In the genomic region with DNA sequence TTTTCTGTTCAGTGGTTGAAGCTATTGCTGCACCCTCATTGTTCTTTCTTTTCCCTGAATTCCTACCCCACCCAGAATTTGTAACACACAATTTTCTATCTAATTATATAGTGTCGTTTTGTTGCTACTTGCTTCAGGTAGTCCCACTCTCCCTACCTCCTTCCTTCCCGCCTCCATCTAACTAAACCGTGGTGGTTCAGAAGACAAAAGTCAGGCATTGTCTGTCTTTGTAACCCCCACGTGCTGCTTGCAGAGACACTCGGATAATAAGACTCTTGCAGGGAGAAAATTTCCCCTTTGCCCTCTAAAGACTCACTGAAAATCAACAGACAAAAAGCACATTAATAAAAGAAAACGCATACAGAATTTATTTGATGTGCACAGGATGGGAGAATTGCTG, we compare ENCODE assay signal across 27 cellular contexts.
"Had no signal": no experiment of that assay in that cellular context is flagged by ENCODE, and none has a peak within 500 bp of the region (broad histone marks: within the 10 kb centered on the region; RNA-seq: fewer than 3 reads in every experiment).

No MANE protein-coding gene starts in this region.

- H3K4me3 Mint-ChIP-seq: mesothelial cell of epicardium; naive B cell; natural killer cell; nephron progenitor cell; neural progenitor cell; stimulated activated naive B cell treated with anti-CD40 and anti-IgM and Interleukin-4, amounts not matched to agents 10 μg/mL and 1 μg/mL and 100 μg/mL, for 72 hours had no signal

- H3K36me3 Mint-ChIP-seq: mesothelial cell of epicardium; naive B cell; natural killer cell; neural progenitor cell; stimulated activated naive B cell treated with anti-CD40 and anti-IgM and Interleukin-4, amounts not matched to agents 10 μg/mL and 1 μg/mL and 100 μg/mL, for 72 hours had no signal

- H3K9me3 Mint-ChIP-seq: naive B cell, natural killer cell had no signal

- DNase-seq: islet precursor cell; left ventricle myocardium inferior; mesendoderm; naive B cell; natural killer cell; nephron progenitor cell; occipital lobe; psoas muscle; right lobe of liver; stimulated activated CD4-positive, alpha-beta T cell treated with anti-CD3 and anti-CD28 coated beads, Interleukin-12 subunit alpha, Interleukin-12 subunit beta, amount 100 ng/mL, for 4 hours; stimulated activated CD4-positive, alpha-beta T cell treated with anti-CD3 and anti-CD28 coated beads, Interleukin-15, amount 100 ng/mL, for 24 hours; stimulated activated CD4-positive, alpha-beta T cell treated with anti-CD3 and anti-CD28 coated beads, Interleukin-2, amount 100 ng/mL, for 24 hours; stimulated activated CD4-positive, alpha-beta T cell treated with anti-CD3 and anti-CD28 coated beads, Interleukin-4, amount 100 ng/mL, for 1 hour; stimulated activated naive B cell treated with anti-CD40 and anti-IgM and Interleukin-4, amounts not matched to agents 10 μg/mL and 1 μg/mL and 100 μg/mL, for 72 hours; stimulated activated naive CD8-positive, alpha-beta T cell treated with anti-CD3 and anti-CD28 coated beads, Interleukin-15, Interleukin-2, amounts not matched to agents 100 U/mL and 50 U/mL, for 24 hours; stomach; tibial artery; trophoblast cell; upper lobe of right lung had no signal

- H3K4me1 ChIP-seq: neural progenitor cell, parathyroid adenoma, psoas muscle, right atrium auricular region, right lobe of liver, stomach, upper lobe of right lung had no signal

- H3K27ac Mint-ChIP-seq: mesothelial cell of epicardium; naive B cell; natural killer cell; nephron progenitor cell; neural progenitor cell; stimulated activated naive B cell treated with anti-CD40 and anti-IgM and Interleukin-4, amounts not matched to agents 10 μg/mL and 1 μg/mL and 100 μg/mL, for 72 hours had no signal

- H3K4me3 ChIP-seq: hepatocyte, left ventricle myocardium inferior, lung, neural progenitor cell, psoas muscle, right atrium auricular region, right lobe of liver, stomach, thoracic aorta, tibial artery, upper lobe of right lung had no signal

- ATAC-seq: natural killer cell; psoas muscle; right lobe of liver; stimulated activated naive B cell treated with anti-CD40 and anti-IgM and Interleukin-4, amounts not matched to agents 10 μg/mL and 1 μg/mL and 100 μg/mL, for 72 hours; stimulated activated naive CD8-positive, alpha-beta T cell treated with anti-CD3 and anti-CD28 coated beads, Interleukin-15, Interleukin-2, amounts not matched to agents 100 U/mL and 50 U/mL, for 24 hours; upper lobe of right lung had no signal

- H3K36me3 ChIP-seq: left ventricle myocardium inferior, neural progenitor cell, neutrophil, right atrium auricular region, right lobe of liver, stomach, thoracic aorta, tibial artery, upper lobe of right lung had no signal

- H3K27me3 ChIP-seq: hepatocyte, neural progenitor cell, neutrophil, right atrium auricular region, right lobe of liver, upper lobe of right lung had no signal

- H3K9me3 ChIP-seq: left ventricle myocardium inferior, neutrophil, psoas muscle, right lobe of liver, stomach, thoracic aorta, tibial artery, upper lobe of right lung had no signal

- H3K27ac ChIP-seq: hepatocyte, left ventricle myocardium inferior, neural progenitor cell, neutrophil, parathyroid adenoma, psoas muscle, right atrium auricular region, right lobe of liver, stomach, thoracic aorta, tibial artery, upper lobe of right lung had no signal

- H3K4me1 Mint-ChIP-seq: mesothelial cell of epicardium, naive B cell, natural killer cell, nephron progenitor cell had no signal
